2 cellular contexts compared by ENCODE assay signal in the genomic region with DNA sequence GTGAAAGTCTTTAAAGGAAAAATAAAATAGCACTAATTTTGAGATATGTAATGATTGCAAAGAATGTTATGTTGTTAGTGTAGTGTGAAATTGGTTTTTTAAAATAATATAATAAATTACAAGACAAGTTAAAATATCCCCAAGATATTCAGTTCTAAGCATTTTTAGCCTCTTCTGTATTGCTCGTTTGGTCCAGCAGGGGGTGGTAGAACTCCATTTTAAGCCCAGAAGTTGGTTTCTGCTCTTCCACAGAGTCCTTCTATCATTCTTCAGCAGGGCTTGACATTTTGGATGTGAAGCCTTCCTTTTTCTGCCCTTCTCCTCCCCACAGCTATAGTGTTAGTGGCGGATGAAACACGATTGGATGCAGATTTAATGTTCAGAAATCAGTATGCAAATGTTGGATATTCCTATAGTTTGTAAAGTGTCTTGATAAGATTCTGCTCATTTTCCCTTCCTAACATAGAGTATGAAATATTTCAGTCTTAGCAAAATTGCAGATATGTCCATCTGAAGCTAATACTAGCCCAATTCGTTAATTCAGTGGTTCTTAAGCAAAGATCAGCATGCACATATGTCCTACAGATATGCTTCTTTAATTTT.
A peak's percentile ranks its signal among the peaks of the same experiment; 100 is the strongest.
TF ChIP-seq lines count a peak whose summit lies in the region.

No MANE protein-coding gene starts in this region.

TF ChIP-seq in SK-N-SH, 30 proteins besides CTCF, POLR2A, EP300 and RAD21 (continued from another document):
- TF ChIP-seq TCF12 (IDR thresholded peaks at IDR 0.05) (no peak), SMC3 (IDR thresholded peaks at IDR 0.05; ENCODE audit: low read depth, low read length) (peak; percentile 77), FOSL2 (IDR thresholded peaks at IDR 0.05; ENCODE audit: borderline replicate concordance, low read depth) (no peak)
- TF ChIP-seq, protein P1, sequence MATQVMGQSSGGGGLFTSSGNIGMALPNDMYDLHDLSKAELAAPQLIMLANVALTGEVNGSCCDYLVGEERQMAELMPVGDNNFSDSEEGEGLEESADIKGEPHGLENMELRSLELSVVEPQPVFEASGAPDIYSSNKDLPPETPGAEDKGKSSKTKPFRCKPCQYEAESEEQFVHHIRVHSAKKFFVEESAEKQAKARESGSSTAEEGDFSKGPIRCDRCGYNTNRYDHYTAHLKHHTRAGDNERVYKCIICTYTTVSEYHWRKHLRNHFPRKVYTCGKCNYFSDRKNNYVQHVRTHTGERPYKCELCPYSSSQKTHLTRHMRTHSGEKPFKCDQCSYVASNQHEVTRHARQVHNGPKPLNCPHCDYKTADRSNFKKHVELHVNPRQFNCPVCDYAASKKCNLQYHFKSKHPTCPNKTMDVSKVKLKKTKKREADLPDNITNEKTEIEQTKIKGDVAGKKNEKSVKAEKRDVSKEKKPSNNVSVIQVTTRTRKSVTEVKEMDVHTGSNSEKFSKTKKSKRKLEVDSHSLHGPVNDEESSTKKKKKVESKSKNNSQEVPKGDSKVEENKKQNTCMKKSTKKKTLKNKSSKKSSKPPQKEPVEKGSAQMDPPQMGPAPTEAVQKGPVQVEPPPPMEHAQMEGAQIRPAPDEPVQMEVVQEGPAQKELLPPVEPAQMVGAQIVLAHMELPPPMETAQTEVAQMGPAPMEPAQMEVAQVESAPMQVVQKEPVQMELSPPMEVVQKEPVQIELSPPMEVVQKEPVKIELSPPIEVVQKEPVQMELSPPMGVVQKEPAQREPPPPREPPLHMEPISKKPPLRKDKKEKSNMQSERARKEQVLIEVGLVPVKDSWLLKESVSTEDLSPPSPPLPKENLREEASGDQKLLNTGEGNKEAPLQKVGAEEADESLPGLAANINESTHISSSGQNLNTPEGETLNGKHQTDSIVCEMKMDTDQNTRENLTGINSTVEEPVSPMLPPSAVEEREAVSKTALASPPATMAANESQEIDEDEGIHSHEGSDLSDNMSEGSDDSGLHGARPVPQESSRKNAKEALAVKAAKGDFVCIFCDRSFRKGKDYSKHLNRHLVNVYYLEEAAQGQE (IDR thresholded peaks at IDR 0.05; ENCODE audit: low read depth, low read length), result no peak

TF ChIP-seq in liver, 16 proteins besides CTCF, POLR2A, EP300 and RAD21 (continued from another document):
- TF ChIP-seq, protein P2, sequence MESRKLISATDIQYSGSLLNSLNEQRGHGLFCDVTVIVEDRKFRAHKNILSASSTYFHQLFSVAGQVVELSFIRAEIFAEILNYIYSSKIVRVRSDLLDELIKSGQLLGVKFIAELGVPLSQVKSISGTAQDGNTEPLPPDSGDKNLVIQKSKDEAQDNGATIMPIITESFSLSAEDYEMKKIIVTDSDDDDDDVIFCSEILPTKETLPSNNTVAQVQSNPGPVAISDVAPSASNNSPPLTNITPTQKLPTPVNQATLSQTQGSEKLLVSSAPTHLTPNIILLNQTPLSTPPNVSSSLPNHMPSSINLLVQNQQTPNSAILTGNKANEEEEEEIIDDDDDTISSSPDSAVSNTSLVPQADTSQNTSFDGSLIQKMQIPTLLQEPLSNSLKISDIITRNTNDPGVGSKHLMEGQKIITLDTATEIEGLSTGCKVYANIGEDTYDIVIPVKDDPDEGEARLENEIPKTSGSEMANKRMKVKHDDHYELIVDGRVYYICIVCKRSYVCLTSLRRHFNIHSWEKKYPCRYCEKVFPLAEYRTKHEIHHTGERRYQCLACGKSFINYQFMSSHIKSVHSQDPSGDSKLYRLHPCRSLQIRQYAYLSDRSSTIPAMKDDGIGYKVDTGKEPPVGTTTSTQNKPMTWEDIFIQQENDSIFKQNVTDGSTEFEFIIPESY (IDR thresholded peaks at IDR 0.05), result no peak
- no peak for TF ChIP-seq JUND (IDR thresholded peaks at IDR 0.05)
- TF ChIP-seq HNF4A (conservative IDR thresholded peaks at IDR 0.05), result no peak
- TF ChIP-seq RXRA (IDR thresholded peaks at IDR 0.05), result no peak
- no peak for TF ChIP-seq NR2F2 (IDR thresholded peaks at IDR 0.05)
- no peak for TF ChIP-seq YY1 (IDR thresholded peaks at IDR 0.05)
- TF ChIP-seq, protein P3, sequence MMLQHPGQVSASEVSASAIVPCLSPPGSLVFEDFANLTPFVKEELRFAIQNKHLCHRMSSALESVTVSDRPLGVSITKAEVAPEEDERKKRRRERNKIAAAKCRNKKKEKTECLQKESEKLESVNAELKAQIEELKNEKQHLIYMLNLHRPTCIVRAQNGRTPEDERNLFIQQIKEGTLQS (IDR thresholded peaks at IDR 0.05), result no peak
- TF ChIP-seq EGR1 (IDR thresholded peaks at IDR 0.05; ENCODE audit: low read depth in 2 of 2), result no peak
- TF ChIP-seq, protein P1 (IDR thresholded peaks at IDR 0.05), result no peak
- no peak for TF ChIP-seq GABPA (IDR thresholded peaks at IDR 0.05 in 1 of 2, conservative IDR thresholded peaks at IDR 0.05 in 1 of 2)
- no peak for TF ChIP-seq HNF4G (IDR thresholded peaks at IDR 0.05)
- no peak for TF ChIP-seq TAF1 (conservative IDR thresholded peaks at IDR 0.05)
- TF ChIP-seq, protein P4, sequence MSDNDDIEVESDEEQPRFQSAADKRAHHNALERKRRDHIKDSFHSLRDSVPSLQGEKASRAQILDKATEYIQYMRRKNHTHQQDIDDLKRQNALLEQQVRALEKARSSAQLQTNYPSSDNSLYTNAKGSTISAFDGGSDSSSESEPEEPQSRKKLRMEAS (IDR thresholded peaks at IDR 0.05), result no peak
- no peak for TF ChIP-seq FOXA2 (IDR thresholded peaks at IDR 0.05)
- no peak for TF ChIP-seq FOXA1 (IDR thresholded peaks at IDR 0.05)
TF ChIP-seq in liver: peak in this region for 0.
